ENCODE assay signal across 14 cellular contexts in the genomic region with DNA sequence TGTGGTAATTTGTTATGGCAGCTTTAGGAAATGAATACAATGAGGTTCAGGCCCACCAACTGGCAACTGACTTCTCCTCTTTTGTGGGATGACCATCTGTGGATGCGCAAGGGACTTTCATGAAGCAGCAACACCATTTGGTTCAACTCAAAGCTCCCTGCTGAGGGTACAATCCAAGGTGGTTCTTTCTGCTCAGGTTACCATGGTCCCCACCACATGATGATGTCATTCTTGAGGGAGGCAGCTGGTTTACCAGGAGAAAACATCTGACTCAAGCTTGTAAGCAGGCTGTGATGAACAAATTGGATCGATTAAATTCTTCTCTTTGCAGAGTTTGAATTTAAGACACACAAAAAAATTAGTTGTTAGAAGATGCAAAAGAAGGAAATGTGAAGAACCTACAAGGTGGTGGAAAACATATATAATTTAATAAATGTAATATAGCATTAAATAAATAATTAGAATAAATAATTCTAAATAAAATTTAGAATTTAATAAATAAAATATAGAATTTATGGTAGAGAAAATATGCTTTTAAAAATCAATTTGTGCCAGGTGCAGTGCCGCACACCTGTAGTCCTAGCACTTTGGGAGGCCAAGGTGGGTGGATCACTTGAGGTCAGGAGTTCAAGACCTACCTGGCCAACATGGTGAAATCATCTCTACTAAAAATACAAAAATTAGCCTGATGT.
A peak's percentile ranks its signal among the peaks of the same experiment; 100 is the strongest.
DNase-seq lines count a peak whose midpoint lies in the region; ATAC-seq and TF ChIP-seq lines count a peak whose summit lies in the region.
"Had no signal": no experiment of that assay in that cellular context is flagged by ENCODE, and none has a peak within 500 bp of the region (broad histone marks: within the 10 kb centered on the region; RNA-seq: fewer than 3 reads in every experiment).

No MANE protein-coding gene starts in this region.

- H3K4me3 Mint-ChIP-seq in activated naive CD8-positive, alpha-beta T cell treated with anti-CD3 and anti-CD28 coated beads for 36 hours = no peak overlapping the region
- H3K4me3 Mint-ChIP-seq in activated naive CD8-positive, alpha-beta T cell treated with anti-CD3 and anti-CD28 coated beads, Interleukin-2, amount 50 U/mL, for 24 hours = no peak overlapping the region
- H3K4me3 Mint-ChIP-seq: CD4-positive, alpha-beta memory T cell had no signal

- ATAC-seq in activated naive CD8-positive, alpha-beta T cell treated with anti-CD3 and anti-CD28 coated beads, Interleukin-2, amount 50 U/mL, for 24 hours = no peak
- no peak for ATAC-seq in GM21367 (IDR thresholded peaks at IDR 0.05; ENCODE audit: unreplicated experiment)

- no peaks in the 10 kb centered on the region for H3K36me3 Mint-ChIP-seq in activated naive CD8-positive, alpha-beta T cell treated with anti-CD3 and anti-CD28 coated beads for 36 hours
- no peaks in the 10 kb centered on the region for H3K36me3 Mint-ChIP-seq in activated naive CD8-positive, alpha-beta T cell treated with anti-CD3 and anti-CD28 coated beads, Interleukin-2, amount 50 U/mL, for 24 hours (ENCODE audit: low read depth)
- H3K36me3 Mint-ChIP-seq: CD4-positive, alpha-beta memory T cell had no signal

- peaks cover 7% of the 10 kb centered on the region for H3K27me3 Mint-ChIP-seq in activated naive CD8-positive, alpha-beta T cell treated with anti-CD3 and anti-CD28 coated beads for 36 hours
- peaks cover 5% of the 10 kb centered on the region for H3K27me3 Mint-ChIP-seq in activated naive CD8-positive, alpha-beta T cell treated with anti-CD3 and anti-CD28 coated beads, Interleukin-2, amount 50 U/mL, for 24 hours

- no peaks in the 10 kb centered on the region for H3K9me3 Mint-ChIP-seq in activated naive CD8-positive, alpha-beta T cell treated with anti-CD3 and anti-CD28 coated beads for 36 hours
- H3K9me3 Mint-ChIP-seq in activated naive CD8-positive, alpha-beta T cell treated with anti-CD3 and anti-CD28 coated beads, Interleukin-2, amount 50 U/mL, for 24 hours = peaks cover 3% of the 10 kb centered on the region

- TF ChIP-seq CTCF in astrocyte of the cerebellum (IDR thresholded peaks at IDR 0.05; ENCODE audit: low read depth, low read length, missing control alignments) = no peak

- H3K27ac Mint-ChIP-seq in activated naive CD8-positive, alpha-beta T cell treated with anti-CD3 and anti-CD28 coated beads for 36 hours = no peak overlapping the region
- H3K27ac Mint-ChIP-seq in activated naive CD8-positive, alpha-beta T cell treated with anti-CD3 and anti-CD28 coated beads, Interleukin-2, amount 50 U/mL, for 24 hours = no peak overlapping the region
- H3K27ac Mint-ChIP-seq: CD4-positive, alpha-beta memory T cell had no signal

- H3K4me1 Mint-ChIP-seq in activated naive CD8-positive, alpha-beta T cell treated with anti-CD3 and anti-CD28 coated beads for 36 hours = no peaks in the 10 kb centered on the region
- no peaks in the 10 kb centered on the region for H3K4me1 Mint-ChIP-seq in activated naive CD8-positive, alpha-beta T cell treated with anti-CD3 and anti-CD28 coated beads, Interleukin-2, amount 50 U/mL, for 24 hours
- H3K4me1 Mint-ChIP-seq: CD4-positive, alpha-beta memory T cell had no signal

- H3K4me3 ChIP-seq in astrocyte of the cerebellum (ENCODE audit: low read depth, low read length) = no peak overlapping the region

- DNase-seq in activated naive CD8-positive, alpha-beta T cell treated with anti-CD3 and anti-CD28 coated beads for 36 hours = peak; percentile 1
- no peak for DNase-seq in activated naive CD8-positive, alpha-beta T cell treated with anti-CD3 and anti-CD28 coated beads, Interleukin-2, amount 50 U/mL, for 24 hours
- DNase-seq in M059J (ENCODE audit: low read depth) (peak; percentile 39), astrocyte of the cerebellum (ENCODE audit: low read depth) (peak; percentile 47), mucosa of gallbladder (ENCODE audit: low spot score) (no peak), OCI-M1 (lab: John Stamatoyannopoulos, UW) (no peak)
- DNase-seq: BE2C; CD4-positive, alpha-beta memory T cell; HCEC 1CT; NCI-H1105; NCI-H1694 treated with DMSO at 0.1 percent for 48 hours; NCI-H774; SHP77 had no signal

- in situ Hi-C loops in astrocyte of the cerebellum (cut with HindIII; ENCODE audit: low sequenced_read_pairs) = no loop called here

Comparison
In these comparisons a context has a peak if more than half of its experiments do, and no peak if none do; other contexts are left out.
1. DNase-seq: peak in activated naive CD8-positive, alpha-beta T cell treated with anti-CD3 and anti-CD28 coated beads for 36 hours (single experiment), M059J (single experiment) and astrocyte of the cerebellum (single experiment); none in activated naive CD8-positive, alpha-beta T cell treated with anti-CD3 and anti-CD28 coated beads, Interleukin-2, amount 50 U/mL, for 24 hours (single experiment), mucosa of gallbladder (single experiment) and OCI-M1 (single experiment).